ENCODE assay signal across 14 cellular contexts in the genomic region with DNA sequence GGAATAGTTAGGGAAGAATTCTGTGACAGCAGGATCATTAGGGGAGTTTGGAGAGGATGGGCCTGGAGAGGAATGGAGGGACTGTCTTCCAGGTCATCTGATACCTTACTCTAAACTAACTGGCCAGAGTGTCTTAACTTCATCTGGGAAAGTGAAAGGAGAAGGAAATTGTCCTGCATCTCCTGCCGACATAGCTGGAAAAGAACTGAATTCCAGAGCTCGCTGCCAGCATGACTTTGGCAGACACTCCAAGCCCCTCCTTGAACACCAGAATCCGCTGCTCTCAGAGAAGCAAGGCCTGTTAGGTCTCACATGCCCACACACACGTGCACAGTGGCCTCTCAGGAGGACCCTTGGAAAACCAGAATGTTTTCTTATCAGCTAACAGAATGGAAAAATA. TPM values are rescaled to one million over a fixed set of nuclear protein-coding genes. Genes with fewer than 3 reads are reported as not detected.
DNase-seq lines count a peak whose midpoint lies in the region; ATAC-seq and TF ChIP-seq lines count a peak whose summit lies in the region.
"Had no signal": no experiment of that assay in that cellular context is flagged by ENCODE, and none has a peak within 500 bp of the region (broad histone marks: within the 10 kb centered on the region; RNA-seq: fewer than 3 reads in every experiment).

No MANE protein-coding gene starts in this region.

- CTCF ChIA-PET in RWPE1 (lab: Yijun Ruan, JAX), result interaction anchor here (0.6 kb wide), 1 partner anchor 129 kb away, joined by 3 read pairs; no protein-coding TSS in a partner anchor

- POLR2A ChIA-PET in RWPE1 (lab: Yijun Ruan, JAX; ENCODE audit: low non-redundant PET), result no interaction called here

- no peak for TF ChIP-seq CTCF in astrocyte of the spinal cord (IDR thresholded peaks at IDR 0.05; ENCODE audit: low read depth, low read length)
- no peak for TF ChIP-seq CTCF in cardiac muscle cell (IDR thresholded peaks at IDR 0.05; ENCODE audit: low read depth, low read length)
- no peak for TF ChIP-seq CTCF in RWPE1 (conservative IDR thresholded peaks at IDR 0.05; ENCODE audit: low read depth)

- H3K27me3 ChIP-seq in cardiac muscle cell, result no peaks in the 10 kb centered on the region

- H3K4me1 ChIP-seq in cardiac muscle cell (ENCODE audit: low read depth), result no peaks in the 10 kb centered on the region
- H3K4me1 ChIP-seq: A549, HAP-1 had no signal

- no peak overlapping the region for H3K27ac ChIP-seq in cardiac muscle cell
- no peak overlapping the region for H3K27ac ChIP-seq in RWPE1
- H3K27ac ChIP-seq: A549 had no signal

- H3K36me3 ChIP-seq in cardiac muscle cell, result no peaks in the 10 kb centered on the region
- H3K36me3 ChIP-seq: HAP-1 had no signal

- H3K4me3 ChIP-seq in astrocyte of the spinal cord (ENCODE audit: low read depth, low read length) (no peak overlapping the region), cardiac muscle cell (no peak overlapping the region)
- H3K4me3 ChIP-seq: A549, HAP-1 had no signal

- DNase-seq in AG08395 (ENCODE audit: low spot score), result peak; percentile 54
- DNase-seq in astrocyte of the spinal cord (ENCODE audit: low read depth, low spot score), result peak; percentile 40
- peak; percentile 8 to 78 for DNase-seq in cardiac muscle cell (ENCODE audit: low read depth in 1 of 2, low spot score in 1 of 2)
- DNase-seq in pons (ENCODE audit: low spot score), result peak; percentile 18
- no peak for DNase-seq in RWPE1 (ENCODE audit: low spot score)
- DNase-seq in SIG-M5 (lab: John Stamatoyannopoulos, UW), result no peak
- DNase-seq: effector memory CD4-positive, alpha-beta T cell; NCI-H1092 treated with DMSO at 0.1 percent for 48 hours; NK-92 treated with Interleukin-12 subunit alpha and Interleukin-12 subunit beta, amount 100 ng/mL, for 24 hours had no signal

- in situ Hi-C loops in astrocyte of the spinal cord (cut with HindIII; ENCODE audit: low sequenced_read_pairs), result no loop called here

- no peaks in the 10 kb centered on the region for H3K9me3 ChIP-seq in cardiac muscle cell (ENCODE audit: low read depth)
- H3K9me3 ChIP-seq: A549, HAP-1 had no signal

- no peak for ATAC-seq in HG03139 (IDR thresholded peaks at IDR 0.05; ENCODE audit: unreplicated experiment)
- ATAC-seq in GM21526 (IDR thresholded peaks at IDR 0.05; ENCODE audit: low FRiP score, unreplicated experiment), result no peak
- ATAC-seq: A549 had no signal

RNA-seq across cellular contexts. Expression of gene ABI3BP, which starts 10.5 kb away (rescaled TPM):
- total RNA-seq in cardiac muscle cell, result 0.21 and 0.54 TPM in 2 replicates
- 0.92 and 1.5 TPM in 2 replicates for polyA plus RNA-seq in cardiac muscle cell
- total RNA-seq: G401 had no signal

Comparison
In these comparisons a context has a peak if more than half of its experiments do, and no peak if none do; other contexts are left out.
1. DNase-seq: peak in AG08395 (single experiment), astrocyte of the spinal cord (single experiment), cardiac muscle cell (2 of 2) and pons (single experiment); none in RWPE1 (single experiment) and SIG-M5 (single experiment).